ENCODE assay signal across 19 cellular contexts in genomic region chr13:112142401-112142930, GRCh38.
DNase-seq lines count a peak whose midpoint lies in the region; ATAC-seq and TF ChIP-seq lines count a peak whose summit lies in the region.
"Had no signal": no experiment of that assay in that cellular context is flagged by ENCODE, and none has a peak within 500 bp of the region (broad histone marks: within the 10 kb centered on the region; RNA-seq: fewer than 3 reads in every experiment).

No MANE protein-coding gene starts in this region.

- no peak overlapping the region for H3K4me3 ChIP-seq in coronary artery
- H3K4me3 ChIP-seq in upper lobe of right lung = no peak overlapping the region

- H3K27me3 Mint-ChIP-seq in osteocyte (ENCODE audit: unreplicated experiment) (no peaks in the 10 kb centered on the region), CD14-positive monocyte (ENCODE audit: low read depth in 3 of 3) (peaks cover 0 to 3% (median 2%) of the 10 kb centered on the region in 3 donors)
- no peaks in the 10 kb centered on the region for H3K27me3 Mint-ChIP-seq in activated CD4-positive, alpha-beta T cell treated with anti-CD3 and anti-CD28 coated beads, Interleukin-2, amount 10 ng/mL, durations not matched to agents 7 days and 5 days
- H3K27me3 Mint-ChIP-seq: IgD-negative memory B cell had no signal

- ATAC-seq in upper lobe of right lung (no peak), HG03196 (IDR thresholded peaks at IDR 0.05; ENCODE audit: unreplicated experiment) (no peak)
- ATAC-seq: HCT116, HepG2 had no signal

- intact Hi-C loops in upper lobe of right lung (cut with DNase I) = no loop called here
- intact Hi-C loops in CD14-positive monocyte (cut with micrococcal nuclease) = no loop called here

- H3K4me1 Mint-ChIP-seq in osteocyte (ENCODE audit: unreplicated experiment) (no peaks in the 10 kb centered on the region), CD14-positive monocyte (no peaks in the 10 kb centered on the region)
- no peaks in the 10 kb centered on the region for H3K4me1 Mint-ChIP-seq in activated CD4-positive, alpha-beta T cell treated with anti-CD3 and anti-CD28 coated beads, Interleukin-2, amount 10 ng/mL, durations not matched to agents 7 days and 5 days
- H3K4me1 Mint-ChIP-seq: IgD-negative memory B cell had no signal

- H3K36me3 Mint-ChIP-seq in osteocyte (ENCODE audit: unreplicated experiment) (no peaks in the 10 kb centered on the region), CD14-positive monocyte (no peaks in the 10 kb centered on the region)
- H3K36me3 Mint-ChIP-seq in activated CD4-positive, alpha-beta T cell treated with anti-CD3 and anti-CD28 coated beads, Interleukin-2, amount 10 ng/mL, durations not matched to agents 7 days and 5 days (ENCODE audit: low read depth) = no peaks in the 10 kb centered on the region
- H3K36me3 Mint-ChIP-seq: IgD-negative memory B cell had no signal

- no peak overlapping the region for H3K27ac ChIP-seq in coronary artery
- H3K27ac ChIP-seq in upper lobe of right lung = no peak overlapping the region

- POLR2A ChIA-PET in activated CD4-positive, alpha-beta T cell treated with anti-CD3 and anti-CD28 coated beads, Interleukin-2, amount 10 ng/mL, durations not matched to agents 7 days and 5 days (lab: Charles Lee) = no interaction called here

- no peak overlapping the region for H3K4me3 Mint-ChIP-seq in osteocyte (ENCODE audit: unreplicated experiment)
- H3K4me3 Mint-ChIP-seq in activated CD4-positive, alpha-beta T cell treated with anti-CD3 and anti-CD28 coated beads, Interleukin-2, amount 10 ng/mL, durations not matched to agents 7 days and 5 days = no peak overlapping the region
- no peak overlapping the region for H3K4me3 Mint-ChIP-seq in CD14-positive monocyte
- H3K4me3 Mint-ChIP-seq: CD4-positive, alpha-beta T cell; HFFc6; IgD-negative memory B cell had no signal

- TF ChIP-seq CTCF in coronary artery (IDR thresholded peaks at IDR 0.05) (no peak), osteocyte (IDR thresholded peaks at IDR 0.05) (no peak), upper lobe of right lung (IDR thresholded peaks at IDR 0.05) (no peak), CD14-positive monocyte (IDR thresholded peaks at IDR 0.05) (no peak)

- H3K36me3 ChIP-seq in upper lobe of right lung = no peaks in the 10 kb centered on the region
- H3K36me3 ChIP-seq: BE2C had no signal

- H3K27ac Mint-ChIP-seq in osteocyte (ENCODE audit: unreplicated experiment) (no peak overlapping the region), CD14-positive monocyte (no peak overlapping the region)
- no peak overlapping the region for H3K27ac Mint-ChIP-seq in activated CD4-positive, alpha-beta T cell treated with anti-CD3 and anti-CD28 coated beads, Interleukin-2, amount 10 ng/mL, durations not matched to agents 7 days and 5 days
- H3K27ac Mint-ChIP-seq: CD4-positive, alpha-beta T cell; HFFc6 had no signal

- no peaks in the 10 kb centered on the region for H3K9me3 ChIP-seq in upper lobe of right lung
- H3K9me3 ChIP-seq: BE2C, Caco-2 had no signal

- no peaks in the 10 kb centered on the region for H3K27me3 ChIP-seq in upper lobe of right lung

- CTCF ChIA-PET in activated CD4-positive, alpha-beta T cell treated with anti-CD3 and anti-CD28 coated beads, Interleukin-2, amount 10 ng/mL, durations not matched to agents 7 days and 5 days (lab: Charles Lee) = no interaction called here

- H3K9me3 Mint-ChIP-seq in osteocyte (ENCODE audit: unreplicated experiment) = no peaks in the 10 kb centered on the region
- peaks cover under 1% of the 10 kb centered on the region for H3K9me3 Mint-ChIP-seq in activated CD4-positive, alpha-beta T cell treated with anti-CD3 and anti-CD28 coated beads, Interleukin-2, amount 10 ng/mL, durations not matched to agents 7 days and 5 days
- H3K9me3 Mint-ChIP-seq in CD14-positive monocyte = peaks cover 6 to 16% (median 11%) of the 10 kb centered on the region in 7 donors
- H3K9me3 Mint-ChIP-seq: CD4-positive, alpha-beta T cell; IgD-negative memory B cell had no signal

- no peaks in the 10 kb centered on the region for H3K4me1 ChIP-seq in upper lobe of right lung
- H3K4me1 ChIP-seq: BE2C, Caco-2 had no signal

- peak; percentile 54 for DNase-seq in coronary artery (ENCODE audit: low spot score)
- DNase-seq in islet precursor cell = peak; percentile 35
- peak; percentile 76 for DNase-seq in osteocyte (ENCODE audit: extremely low spot score, unreplicated experiment)
- DNase-seq in upper lobe of right lung = peak; percentile 27
- no peak for DNase-seq in activated CD4-positive, alpha-beta T cell treated with anti-CD3 and anti-CD28 coated beads, Interleukin-2, amount 10 ng/mL, durations not matched to agents 7 days and 5 days
- DNase-seq in activated CD4-positive, alpha-beta T cell treated with anti-CD3 and anti-CD28 coated beads for 1 hour = no peak
- no peak for DNase-seq in CD14-positive monocyte (ENCODE audit: low spot score)
- DNase-seq: ACHN; BE2C; C1 segment of cervical spinal cord; Caco-2; CD4-positive, alpha-beta T cell; GOT3; H7; HFFc6 had no signal

Comparison
In these comparisons a context has a peak if more than half of its experiments do, and no peak if none do; other contexts are left out.
1. DNase-seq: peak in coronary artery (single experiment), islet precursor cell (single experiment), osteocyte (single experiment) and upper lobe of right lung (single experiment); none in activated CD4-positive, alpha-beta T cell treated with anti-CD3 and anti-CD28 coated beads, Interleukin-2, amount 10 ng/mL, durations not matched to agents 7 days and 5 days (single experiment), activated CD4-positive, alpha-beta T cell treated with anti-CD3 and anti-CD28 coated beads for 1 hour (single experiment) and CD14-positive monocyte (single experiment).